9 cellular contexts compared by ENCODE assay signal in the genomic region with DNA sequence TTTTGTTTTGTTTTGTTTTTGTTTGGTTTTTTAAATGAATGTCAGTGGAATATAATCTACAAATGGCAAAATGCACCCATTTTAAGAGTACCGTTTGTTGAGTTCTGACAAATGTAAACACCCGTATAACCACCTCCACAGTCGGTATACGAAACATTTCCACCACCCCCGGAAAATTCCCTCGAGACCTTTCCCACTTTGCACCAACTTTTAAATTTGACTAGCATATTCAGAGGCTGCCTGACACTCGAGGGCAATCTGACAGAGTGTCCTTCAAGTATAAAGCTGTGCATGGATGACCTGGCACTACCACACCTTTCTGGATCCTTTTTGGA. TPM values are rescaled to one million over a fixed set of nuclear protein-coding genes. Genes with fewer than 3 reads are reported as not detected.
DNase-seq lines count a peak whose midpoint lies in the region; ATAC-seq and TF ChIP-seq lines count a peak whose summit lies in the region.
"Had no signal": no experiment of that assay in that cellular context is flagged by ENCODE, and none has a peak within 500 bp of the region (broad histone marks: within the 10 kb centered on the region; RNA-seq: fewer than 3 reads in every experiment).

No MANE protein-coding gene starts in this region.

- H3K36me3 Mint-ChIP-seq in T-cell = no peaks in the 10 kb centered on the region

- H3K4me3 Mint-ChIP-seq in T-cell = peak overlapping the region; percentile 80 to 90 (median 86)

- no peak for ATAC-seq in T-cell (replicated peaks in 1 of 4)
- ATAC-seq in GM19463 (IDR thresholded peaks at IDR 0.05; ENCODE audit: unreplicated experiment) = no peak

- peaks cover 34 to 46% (median 34%) of the 10 kb centered on the region in 3 donors for H3K4me1 Mint-ChIP-seq in T-cell

- H3K27ac Mint-ChIP-seq in T-cell = peak overlapping the region; percentile 76 to 81

- no peak overlapping the region for H3K9ac ChIP-seq in fibroblast of lung (ENCODE audit: insufficient read depth, low read length)

- H3K36me3 ChIP-seq in HAP-1 (replicated peaks) = no peaks in the 10 kb centered on the region
- H3K36me3 ChIP-seq in fibroblast of lung (ENCODE audit: control insufficient read depth, insufficient read depth, low read length) = no peaks in the 10 kb centered on the region
- H3K36me3 ChIP-seq: adrenal gland had no signal

- no peaks in the 10 kb centered on the region for H3K27me3 Mint-ChIP-seq in T-cell

- in situ Hi-C loops in HAP-1 (cut with MboI; ENCODE audit: low sequenced_read_pairs) = no loop called here

- CTCF ChIA-PET in T-cell (lab: Charles Lee) = interaction anchor here (0.7 to 8.8 kb wide), 12 partner anchors 10 to 262 kb away, joined by 3 to 181 read pairs (median 4); a partner anchor contains a TSS

- POLR2A ChIA-PET in T-cell (lab: Charles Lee) = interaction anchor here (0.5 to 1.0 kb wide), 3 partner anchors 13 to 110 kb away, joined by 3 to 7 read pairs (median 7); no protein-coding TSS in a partner anchor

- DNase-seq in HAP-1 (ENCODE audit: low spot score in 2 of 2) (no peak), T-cell (no peak), fibroblast of lung (ENCODE audit: low read depth in 2 of 2) (no peak), skeletal muscle cell (ENCODE audit: low read depth) (no peak), NCI-H524 (lab: John Stamatoyannopoulos, UW) (no peak), NCI-H1694 treated with DMSO at 0.1 percent for 48 hours (lab: John Stamatoyannopoulos, UW) (no peak), iPS-NIHi11 (ENCODE audit: low spot score) (no peak)

- H3K4me1 ChIP-seq in HAP-1 (peaks cover 9% of the 10 kb centered on the region), fibroblast of lung (ENCODE audit: control insufficient read depth, extremely low read depth, insufficient read depth, low read length) (no peaks in the 10 kb centered on the region)

- no peaks in the 10 kb centered on the region for H4K20me1 ChIP-seq in fibroblast of lung (ENCODE audit: control insufficient read depth, extremely low read depth, insufficient read depth, low read length)

- H3K79me2 ChIP-seq in fibroblast of lung (ENCODE audit: control insufficient read depth, insufficient read depth, low read length) = no peaks in the 10 kb centered on the region

- H3K27me3 ChIP-seq in HAP-1 (ENCODE audit: low read depth) (no peaks in the 10 kb centered on the region), fibroblast of lung (ENCODE audit: control insufficient read depth, insufficient read depth, low read length) (no peaks in the 10 kb centered on the region)
- H3K27me3 ChIP-seq: adrenal gland had no signal

- H3K27ac ChIP-seq in fibroblast of lung (ENCODE audit: insufficient read depth, low read length) = no peak overlapping the region

- peak overlapping the region; percentile 54 for H2AFZ ChIP-seq in fibroblast of lung (ENCODE audit: low read length)

- no peaks in the 10 kb centered on the region for H3K9me3 Mint-ChIP-seq in T-cell

- H3K9me3 ChIP-seq in HAP-1 (no peaks in the 10 kb centered on the region), fibroblast of lung (ENCODE audit: control insufficient read depth, insufficient read depth, low read depth, low read length) (no peaks in the 10 kb centered on the region)
- H3K9me3 ChIP-seq: adrenal gland had no signal

- H3K4me2 ChIP-seq in fibroblast of lung (ENCODE audit: extremely low read depth, insufficient read depth, low read length) = peak overlapping the region; percentile 76

- H3K4me3 ChIP-seq in HAP-1 = peak overlapping the region; percentile 54
- peak overlapping the region; percentile 47 to 82 (median 52) for H3K4me3 ChIP-seq in fibroblast of lung (replicated peaks in 1 of 4; ENCODE audit: control extremely low read depth in 1 of 4, insufficient read depth in 1 of 4, low read depth in 3 of 4, low read length in 4 of 4)
- H3K4me3 ChIP-seq in skeletal muscle cell (ENCODE audit: low read depth, low read length) = peak overlapping the region; percentile 67

- TF ChIP-seq CTCF in fibroblast of lung (conservative IDR thresholded peaks at IDR 0.05 in 1 of 2, IDR thresholded peaks at IDR 0.05 in 1 of 2; ENCODE audit: low read depth in 1 of 2, low read length in 2 of 2) = no peak

RNA-seq across cellular contexts. Expression of a gene that starts 0.6 kb away (rescaled TPM):
- total RNA-seq in T-cell = 100 to 1,000 TPM in 4 of 5 donors, 10 to 100 TPM in 1; 93.4 to 132 (median 124) TPM
- total RNA-seq in fibroblast of lung = 14.1 and 16.7 TPM in 2 replicates
- polyA plus RNA-seq in fibroblast of lung = 2.6 and 9.2 TPM in 2 replicates
- 1.8 and 6.8 TPM in 2 replicates for polyA plus RNA-seq in fibroblast of lung (2012)
- polyA minus RNA-seq in fibroblast of lung (ENCODE audit: low replicate concordance) = 2.6 and 6.3 TPM in 2 replicates
